ENCODE assay signal across 15 cellular contexts in the genomic region with DNA sequence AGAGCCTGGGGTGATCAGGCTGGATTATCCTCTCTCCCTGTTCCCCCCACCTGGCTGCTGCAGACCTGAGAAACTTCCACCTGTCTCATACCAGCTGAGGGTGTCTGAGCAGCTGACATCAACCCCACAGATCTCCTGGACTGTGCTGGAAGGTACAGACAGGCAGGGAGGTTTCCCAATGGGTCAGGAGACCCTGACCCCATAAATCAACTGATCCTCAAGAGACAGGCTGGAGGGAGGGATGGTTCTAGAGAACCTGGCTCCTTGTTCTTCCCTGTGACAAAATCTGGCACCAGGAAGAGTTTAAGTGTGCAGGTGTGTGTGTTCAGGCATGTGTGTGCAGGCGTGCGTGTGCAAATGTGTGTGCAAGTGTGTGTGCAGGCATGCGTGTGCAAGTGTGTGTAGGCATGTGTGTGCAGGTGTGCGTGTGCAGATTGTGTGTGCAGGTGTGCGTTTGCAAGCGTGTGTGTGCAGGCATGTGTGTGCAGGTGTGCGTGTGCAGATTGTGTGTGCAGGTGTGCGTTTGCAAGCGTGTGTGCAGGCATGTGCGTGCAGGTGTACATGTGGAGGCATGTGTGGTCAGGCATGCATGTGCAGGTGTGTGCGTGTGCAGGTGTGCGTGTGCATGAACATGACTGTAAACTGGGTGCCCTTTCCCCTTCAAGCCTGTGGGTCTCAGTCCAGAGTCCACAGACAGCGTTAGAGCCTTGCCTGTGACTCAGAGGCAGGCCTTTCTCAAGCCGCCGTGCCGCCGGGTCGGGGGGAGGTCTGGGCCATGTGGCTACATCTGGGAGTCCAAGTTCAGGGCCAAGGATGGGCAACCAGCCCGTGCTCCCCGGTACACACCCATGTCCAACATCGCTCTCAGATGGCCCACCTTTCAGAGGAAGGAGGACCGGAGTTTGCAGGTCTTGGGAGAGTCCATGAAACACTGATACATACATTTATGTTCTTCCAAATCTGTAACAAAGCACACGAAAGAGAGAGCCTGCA. TPM values are rescaled to one million over a fixed set of nuclear protein-coding genes. Genes with fewer than 3 reads are reported as not detected.
DNase-seq lines count a peak whose midpoint lies in the region; ATAC-seq, FAIRE-seq and TF ChIP-seq lines count a peak whose summit lies in the region.
"Had no signal": no experiment of that assay in that cellular context is flagged by ENCODE, and none has a peak within 500 bp of the region (broad histone marks: within the 10 kb centered on the region; RNA-seq: fewer than 3 reads in every experiment).

No MANE protein-coding gene starts in this region.

- no peaks in the 10 kb centered on the region for H3K27me3 ChIP-seq in esophagus muscularis mucosa

- H3K9me3 ChIP-seq in esophagus muscularis mucosa: no peaks in the 10 kb centered on the region

- ATAC-seq in omental fat pad (ENCODE audit: low FRiP score): no peak
- ATAC-seq: activated CD8-positive, alpha-beta T cell treated with anti-CD3 and anti-CD28 coated beads for 36 hours had no signal

- no TSS peak for BruUV-seq in MCF 10A (replicated peaks; lab: Mats Ljungman, UMichigan)

- no peak overlapping the region for H3K27ac Mint-ChIP-seq in MCF 10A (ENCODE audit: low read depth, unreplicated experiment)
- H3K27ac Mint-ChIP-seq: activated CD8-positive, alpha-beta T cell treated with anti-CD3 and anti-CD28 coated beads for 36 hours had no signal

- no peak overlapping the region for H3K4me3 Mint-ChIP-seq in MCF 10A (ENCODE audit: unreplicated experiment)
- H3K4me3 Mint-ChIP-seq: activated CD8-positive, alpha-beta T cell treated with anti-CD3 and anti-CD28 coated beads for 36 hours had no signal

- FAIRE-seq in GM12892 (lab: Jason Lieb, UNC): no peak
- FAIRE-seq: endometrium had no signal

- H3K36me3 Mint-ChIP-seq in MCF 10A (ENCODE audit: insufficient read depth, unreplicated experiment): no peaks in the 10 kb centered on the region

- H3K4me1 ChIP-seq in esophagus muscularis mucosa: peaks cover 0 to 64% (median 50%) of the 10 kb centered on the region in 4 donors

- no peak for TF ChIP-seq POLR2A in NB4 (IDR thresholded peaks at IDR 0.05; ENCODE audit: extremely low read depth, insufficient read length)
- no peak for TF ChIP-seq POLR2A in esophagus muscularis mucosa (IDR thresholded peaks at IDR 0.05; ENCODE audit: low read depth)
- TF ChIP-seq POLR2A in GM12892 (IDR thresholded peaks at IDR 0.05; ENCODE audit: low read depth, low read length): no peak

- no peaks in the 10 kb centered on the region for H3K9me3 Mint-ChIP-seq in MCF 10A (ENCODE audit: unreplicated experiment)
- H3K9me3 Mint-ChIP-seq: activated CD8-positive, alpha-beta T cell treated with anti-CD3 and anti-CD28 coated beads for 36 hours had no signal

- intact Hi-C loops in esophagus muscularis mucosa (cut with DNase I): no loop called here
- intact Hi-C loops in MCF 10A (cut with micrococcal nuclease): no loop called here

- WGBS in esophagus muscularis mucosa: 75% methylated on average over 23 of the region's 23 CpGs

- DNase-seq in AG08395 (ENCODE audit: low spot score): peak; percentile 70
- DNase-seq in NB4 (ENCODE audit: low read depth): peak; percentile 60
- DNase-seq in esophagus muscularis mucosa (ENCODE audit: extremely low spot score): peak; percentile 82
- peak; percentile 12 for DNase-seq in omental fat pad (ENCODE audit: low spot score)
- no peak for DNase-seq in GM12892 (ENCODE audit: insufficient read length)
- DNase-seq in activated CD4-positive, CD25-positive, alpha-beta regulatory T cell (lab: John Stamatoyannopoulos, UW): no peak
- DNase-seq in NCI-H1048 (lab: John Stamatoyannopoulos, UW): no peak
- DNase-seq in MCF 10A (ENCODE audit: unreplicated experiment): no peak
- DNase-seq: activated CD8-positive, alpha-beta T cell treated with anti-CD3 and anti-CD28 coated beads for 36 hours; brain microvascular endothelial cell; NCI-H2081; RPMI8226 had no signal

- CTCF ChIA-PET in MCF 10A (lab: Yijun Ruan, JAX): interaction anchor here (0.5 to 1.3 kb wide), 2 partner anchors 49 to 54 kb away, joined by 3 to 6 read pairs; no protein-coding TSS in a partner anchor

- H3K4me3 ChIP-seq in NB4 (ENCODE audit: low read depth, low read length) (no peak overlapping the region), esophagus muscularis mucosa (no peak overlapping the region)

- no peaks in the 10 kb centered on the region for H3K36me3 ChIP-seq in esophagus muscularis mucosa
- H3K36me3 ChIP-seq: brain microvascular endothelial cell had no signal

- TF ChIP-seq CTCF in NB4 (IDR thresholded peaks at IDR 0.05; ENCODE audit: low read depth, low read length) (no peak), esophagus muscularis mucosa (IDR thresholded peaks at IDR 0.05) (no peak), omental fat pad (IDR thresholded peaks at IDR 0.05) (no peak), MCF 10A (IDR thresholded peaks at IDR 0.05; ENCODE audit: unreplicated experiment) (no peak)

- H3K4me1 Mint-ChIP-seq in MCF 10A (ENCODE audit: insufficient read depth, unreplicated experiment): no peaks in the 10 kb centered on the region

- no peak for TF ChIP-seq EP300 in esophagus muscularis mucosa (IDR thresholded peaks at IDR 0.05)

- POLR2A ChIA-PET in MCF 10A (lab: Yijun Ruan, JAX): no interaction called here

- peaks cover 14% of the 10 kb centered on the region for H3K27me3 Mint-ChIP-seq in MCF 10A (ENCODE audit: insufficient read depth, unreplicated experiment)

- H3K27ac ChIP-seq in esophagus muscularis mucosa (replicated peaks in 1 of 4): no peak overlapping the region
- H3K27ac ChIP-seq: brain microvascular endothelial cell, KMS-11 had no signal

RNA-seq across cellular contexts. Expression of a gene that starts 50.1 kb away (rescaled TPM):
- total RNA-seq in esophagus muscularis mucosa (100 to 1,000 TPM; 337 to 646 (median 447) TPM), omental fat pad (100 to 1,000 TPM in 2 of 4 donors, 10 to 100 TPM in 2; 61.2 to 133 (median 83.8) TPM), MCF 10A (2022) (not detected in 2 replicates)
- not detected for polyA plus RNA-seq in GM12892 (2012; ENCODE audit: missing spikeins)
- total RNA-seq: activated CD8-positive, alpha-beta T cell treated with anti-CD3 and anti-CD28 coated beads for 36 hours had no signal
- polyA plus RNA-seq: neural cell had no signal

Comparison
In these comparisons a context has a peak if more than half of its experiments do, and no peak if none do; other contexts are left out.
1. DNase-seq: peak in AG08395 (single experiment), NB4 (single experiment), esophagus muscularis mucosa (single experiment) and omental fat pad (single experiment); none in GM12892 (single experiment), activated CD4-positive, CD25-positive, alpha-beta regulatory T cell (0 of 4), NCI-H1048 (single experiment) and MCF 10A (single experiment).
2. RNA of a gene that starts 50.1 kb away (total RNA-seq): 337 to 646 TPM in esophagus muscularis mucosa and 61.2 to 133 TPM in omental fat pad; not detected in MCF 10A; every median in the first group is over 10 times any median in the second.